In genomic region chr17:47224971-47225370, GRCh38 we compare ENCODE assay signal across 13 cellular contexts. TPM values are rescaled to one million over a fixed set of nuclear protein-coding genes. Genes with fewer than 3 reads are reported as not detected.
DNase-seq lines count a peak whose midpoint lies in the region; ATAC-seq and TF ChIP-seq lines count a peak whose summit lies in the region.
"Had no signal": no experiment of that assay in that cellular context is flagged by ENCODE, and none has a peak within 500 bp of the region (broad histone marks: within the 10 kb centered on the region; RNA-seq: fewer than 3 reads in every experiment).

No MANE protein-coding gene starts in this region.

- no peak for TF ChIP-seq EP300 in upper lobe of left lung (IDR thresholded peaks at IDR 0.05)

- no peak overlapping the region for H3K4me3 Mint-ChIP-seq in nephron

- H3K27me3 ChIP-seq in SJCRH30, result no peaks in the 10 kb centered on the region
- H3K27me3 ChIP-seq in esophagus squamous epithelium, result no peaks in the 10 kb centered on the region
- no peaks in the 10 kb centered on the region for H3K27me3 ChIP-seq in upper lobe of left lung
- no peaks in the 10 kb centered on the region for H3K27me3 ChIP-seq in foreskin keratinocyte

- H3K9me3 Mint-ChIP-seq in nephron, result peaks cover 7% of the 10 kb centered on the region
- H3K9me3 Mint-ChIP-seq in activated naive CD4-positive, alpha-beta T cell treated with anti-CD3 and anti-CD28 coated beads, Interleukin-2, amount 50 U/mL, for 72 hours, result peaks cover 0 to 5% of the 10 kb centered on the region in 2 donors

- intact Hi-C loops in esophagus squamous epithelium (cut with DNase I), result loop anchor here (5.0 kb wide), 1 partner anchor 92 kb away; no protein-coding TSS in a partner anchor

- H3K27me3 Mint-ChIP-seq in nephron (ENCODE audit: low read depth), result peaks cover 15% of the 10 kb centered on the region

- H3K27ac Mint-ChIP-seq in nephron, result peak overlapping the region; percentile 39 to 91 (median 84)
- H3K27ac Mint-ChIP-seq in activated naive CD4-positive, alpha-beta T cell treated with anti-CD3 and anti-CD28 coated beads, Interleukin-2, amount 50 U/mL, for 72 hours, result no peak overlapping the region

- peaks cover 8% of the 10 kb centered on the region for H3K4me1 ChIP-seq in SJCRH30
- peaks cover 0 to 42% (median 28%) of the 10 kb centered on the region in 3 donors for H3K4me1 ChIP-seq in esophagus squamous epithelium
- H3K4me1 ChIP-seq in upper lobe of left lung, result peaks cover 30 to 40% (median 35%) of the 10 kb centered on the region in 4 donors
- H3K4me1 ChIP-seq in foreskin keratinocyte, result peaks cover 12% of the 10 kb centered on the region

- TF ChIP-seq CTCF in esophagus squamous epithelium (IDR thresholded peaks at IDR 0.05) (no peak), nephron (IDR thresholded peaks at IDR 0.05; ENCODE audit: unreplicated experiment in 3 of 3) (no peak), upper lobe of left lung (IDR thresholded peaks at IDR 0.05) (no peak), foreskin keratinocyte (conservative IDR thresholded peaks at IDR 0.05) (no peak)

- no peaks in the 10 kb centered on the region; the same call in 1 of the 2 replicates for H3K36me3 ChIP-seq in SJCRH30
- H3K36me3 ChIP-seq in esophagus squamous epithelium, result no peaks in the 10 kb centered on the region
- no peaks in the 10 kb centered on the region for H3K36me3 ChIP-seq in upper lobe of left lung

- ATAC-seq in upper lobe of left lung (ENCODE audit: low FRiP score in 2 of 2), result no peak
- ATAC-seq in foreskin keratinocyte, result no peak
- no peak for ATAC-seq in activated naive CD4-positive, alpha-beta T cell treated with anti-CD3 and anti-CD28 coated beads, Interleukin-2, amount 50 U/mL, for 72 hours

- H3K9me3 ChIP-seq in SJCRH30 (replicated peaks), result 0 out of 2 replicates have a peak, but pooled peaks cover 2% of the 10 kb centered on the region
- H3K9me3 ChIP-seq in esophagus squamous epithelium, result no peaks in the 10 kb centered on the region
- H3K9me3 ChIP-seq in upper lobe of left lung, result no peaks in the 10 kb centered on the region

- H3K4me1 Mint-ChIP-seq in nephron, result peaks cover 37% of the 10 kb centered on the region

- H3K4me3 ChIP-seq in SJCRH30 (no peak overlapping the region), esophagus squamous epithelium (no peak overlapping the region), upper lobe of left lung (no peak overlapping the region)

- H3K36me3 Mint-ChIP-seq in nephron (ENCODE audit: low read depth), result peaks cover 3% of the 10 kb centered on the region
- H3K36me3 Mint-ChIP-seq in activated naive CD4-positive, alpha-beta T cell treated with anti-CD3 and anti-CD28 coated beads, Interleukin-2, amount 50 U/mL, for 72 hours, result peaks cover 0 to 10% of the 10 kb centered on the region in 2 donors

- WGBS in esophagus squamous epithelium, 2 donors, result 35 to 44% methylated on average over 1 of the region's 1 CpG
- WGBS in upper lobe of left lung, 2 donors, result 53% methylated on average over 1 of the region's 1 CpG

- DNase-seq in SJCRH30 (no peak), esophagus squamous epithelium (lab: John Stamatoyannopoulos, UW) (no peak), upper lobe of left lung (no peak), foreskin keratinocyte (no peak), SKM-1 treated with dmso at 0.1 percent for 144 hours (lab: John Stamatoyannopoulos, UW; ENCODE audit: unreplicated experiment) (no peak), 8988T (no peak)
- no peak for DNase-seq in activated naive CD4-positive, alpha-beta T cell treated with anti-CD3 and anti-CD28 coated beads, Interleukin-2, amount 50 U/mL, for 72 hours (ENCODE audit: low spot score in 2 of 2)
- DNase-seq: activated CD8-positive, alpha-beta memory T cell treated with anti-CD3 and anti-CD28 coated beads, Interleukin-2, amount 50 U/mL, for 4 hours; mesendoderm; NCI-H2081 treated with DMSO at 0.1 percent for 48 hours; stimulated activated CD4-positive, alpha-beta T cell treated with anti-CD3 and anti-CD28 coated beads, Interleukin-12 subunit alpha, Interleukin-12 subunit beta, amount 100 ng/mL, for 4 hours had no signal

- no peak for TF ChIP-seq POLR2A in esophagus squamous epithelium (IDR thresholded peaks at IDR 0.05)
- TF ChIP-seq POLR2A in upper lobe of left lung (IDR thresholded peaks at IDR 0.05), result no peak

- peak overlapping the region; percentile 57 for H3K27ac ChIP-seq in SJCRH30
- H3K27ac ChIP-seq in esophagus squamous epithelium, result peak overlapping the region; percentile 32 to 90 (median 76)
- peak overlapping the region; percentile 65 to 89 (median 75) for H3K27ac ChIP-seq in upper lobe of left lung
- H3K27ac ChIP-seq in foreskin keratinocyte, result no peak overlapping the region

RNA-seq across cellular contexts. Expression of gene MYL4, which starts 15.8 kb away (rescaled TPM):
- total RNA-seq in SJCRH30 (2014; rRNA removed; shearing (Covaris generic)), result 58.4 and 61.9 TPM in 2 replicates
- total RNA-seq in esophagus squamous epithelium, result not detected
- total RNA-seq in upper lobe of left lung, result 1 to 10 TPM in 3 of 6 donors, not detected in 3; 1.4 to 3.1 (median 1.6) TPM
- total RNA-seq in foreskin keratinocyte, result not detected in 2 replicates
- not detected in 2 replicates for polyA plus RNA-seq in foreskin keratinocyte
- total RNA-seq in activated naive CD4-positive, alpha-beta T cell treated with anti-CD3 and anti-CD28 coated beads, Interleukin-2, amount 50 U/mL, for 72 hours, result not detected

RNA-seq across cellular contexts. Expression of gene ITGB3, which starts 28.7 kb away (rescaled TPM):
- 28.0 and 28.9 TPM in 2 replicates for total RNA-seq in SJCRH30 (2014; rRNA removed; shearing (Covaris generic))
- total RNA-seq in esophagus squamous epithelium (1 to 10 TPM in 2 of 4 donors, under 1 TPM in 2; 0.23 to 7.2 (median 2.8) TPM), upper lobe of left lung (10 to 100 TPM in 3 of 6 donors, 1 to 10 TPM in 3; 3.4 to 17.8 (median 9.8) TPM), foreskin keratinocyte (0.04 and 0.20 TPM in 2 replicates)
- polyA plus RNA-seq in foreskin keratinocyte, result 0.01 TPM in 1 of 2 replicates, not detected in the other
- total RNA-seq in activated naive CD4-positive, alpha-beta T cell treated with anti-CD3 and anti-CD28 coated beads, Interleukin-2, amount 50 U/mL, for 72 hours, result under 1 TPM in 1 of 2 donors, not detected in 1; 0.10 TPM
- total RNA-seq: OCI-LY7 had no signal

RNA-seq across cellular contexts. Expression of gene CDC27, which starts 35.9 kb away (rescaled TPM):
- total RNA-seq in SJCRH30 (2014; rRNA removed; shearing (Covaris generic)), result 163 and 205 TPM in 2 replicates
- 10 to 100 TPM; 26.4 to 45.9 (median 38.3) TPM for total RNA-seq in esophagus squamous epithelium
- 10 to 100 TPM; 40.3 to 74.8 (median 55.1) TPM for total RNA-seq in upper lobe of left lung
- total RNA-seq in foreskin keratinocyte, result 85.7 and 86.5 TPM in 2 replicates
- 30.0 and 33.6 TPM in 2 replicates for polyA plus RNA-seq in foreskin keratinocyte
- 100 to 1,000 TPM; 134 to 146 TPM for total RNA-seq in activated naive CD4-positive, alpha-beta T cell treated with anti-CD3 and anti-CD28 coated beads, Interleukin-2, amount 50 U/mL, for 72 hours

Comparison
In these comparisons a context has a peak if more than half of its experiments do, and no peak if none do; other contexts are left out.
1. H3K27ac Mint-ChIP-seq: peak in nephron (3 of 3); none in activated naive CD4-positive, alpha-beta T cell treated with anti-CD3 and anti-CD28 coated beads, Interleukin-2, amount 50 U/mL, for 72 hours (0 of 2).
2. RNA of gene MYL4, which starts 15.8 kb away (total RNA-seq): 58.4 to 61.9 TPM in SJCRH30; 1.4 to 3.1 TPM in upper lobe of left lung, not detected in esophagus squamous epithelium, not detected in foreskin keratinocyte and not detected in activated naive CD4-positive, alpha-beta T cell treated with anti-CD3 and anti-CD28 coated beads, Interleukin-2, amount 50 U/mL, for 72 hours; every median in the first group is over 10 times any median in the second.